ENCODE assay signal across 19 cellular contexts in the genomic region with DNA sequence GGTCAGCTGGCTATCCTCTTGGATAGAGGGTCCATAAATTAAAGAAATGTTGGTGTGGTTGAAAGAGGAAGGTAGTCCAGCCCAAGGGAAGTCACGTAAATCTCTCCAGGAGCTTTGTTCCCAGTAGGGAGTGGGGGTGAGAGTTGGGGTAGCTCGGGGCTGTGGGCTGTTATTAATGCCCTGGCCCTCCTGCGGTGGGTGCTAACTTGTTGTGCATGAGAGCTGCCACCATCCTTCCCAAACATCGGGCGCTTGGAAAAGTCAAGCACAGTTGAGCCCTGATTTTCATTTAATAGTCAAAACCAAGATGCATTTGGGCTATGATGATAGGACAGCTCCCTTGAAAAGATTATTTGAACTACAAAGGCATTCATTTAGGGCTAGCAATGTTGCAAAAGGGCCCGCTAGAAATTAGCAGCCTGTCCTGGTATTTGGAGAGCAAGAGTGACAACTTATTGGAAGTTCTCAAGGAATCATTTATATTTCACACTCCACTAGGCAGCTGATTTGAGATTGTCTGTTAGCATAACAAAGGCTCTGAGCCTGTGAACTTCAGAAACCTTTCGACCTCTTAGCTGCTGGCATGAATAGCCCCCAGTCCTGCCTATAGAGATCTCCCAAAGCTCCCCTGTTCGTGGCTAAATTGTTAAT.
DNase-seq lines count a peak whose midpoint lies in the region; ATAC-seq and TF ChIP-seq lines count a peak whose summit lies in the region.
"Had no signal": no experiment of that assay in that cellular context is flagged by ENCODE, and none has a peak within 500 bp of the region (broad histone marks: within the 10 kb centered on the region; RNA-seq: fewer than 3 reads in every experiment).

No MANE protein-coding gene starts in this region.

- ATAC-seq in IMR-90 (ENCODE audit: low read depth) = no peak
- ATAC-seq in GM18498 (IDR thresholded peaks at IDR 0.05; ENCODE audit: unreplicated experiment) = no peak
- ATAC-seq in HG03520 (IDR thresholded peaks at IDR 0.05; ENCODE audit: unreplicated experiment) = no peak
- ATAC-seq: activated CD8-positive, alpha-beta memory T cell treated with anti-CD3 and anti-CD28 coated beads, Interleukin-2, amount 10 ng/mL, durations not matched to agents 7 days and 5 days; natural killer cell; stimulated activated naive CD8-positive, alpha-beta T cell treated with anti-CD3 and anti-CD28 coated beads, Interleukin-15, amount 100 ng/mL, for 72 hours had no signal

- BruUV-seq in IMR-90 (replicated peaks; lab: Mats Ljungman, UMichigan) = no TSS peak

- H3K18ac ChIP-seq in IMR-90 (ENCODE audit: low read depth, low read length) = no peak overlapping the region

- no peak overlapping the region for H2BK15ac ChIP-seq in IMR-90 (ENCODE audit: low read depth, low read length)

- no peaks in the 10 kb centered on the region for H3K4me1 ChIP-seq in IMR-90 (ENCODE audit: control insufficient read depth, insufficient read depth, low read length)
- H3K4me1 ChIP-seq in tibial artery = no peaks in the 10 kb centered on the region
- H3K4me1 ChIP-seq: gastrocnemius medialis had no signal

- dilution Hi-C loops in IMR-90 (cut with HindIII; ENCODE audit: low sequenced_read_pairs, unreplicated experiment) = no loop called here

- H4K5ac ChIP-seq in IMR-90 (ENCODE audit: low read depth, low read length) = no peak overlapping the region

- H2AK5ac ChIP-seq in IMR-90 (ENCODE audit: low read depth, low read length) = no peak overlapping the region

- no peak overlapping the region for H3K9ac ChIP-seq in IMR-90 (ENCODE audit: low read depth, low read length)

- H3K27me3 ChIP-seq in IMR-90 (ENCODE audit: control insufficient read depth, insufficient read depth, low read length) (no peaks in the 10 kb centered on the region), layer of hippocampus (ENCODE audit: control insufficient read depth, insufficient read depth, low read length) (no peaks in the 10 kb centered on the region), tibial artery (no peaks in the 10 kb centered on the region)
- H3K27me3 ChIP-seq: gastrocnemius medialis had no signal

- no peak overlapping the region for H3K4ac ChIP-seq in IMR-90 (ENCODE audit: low read depth, low read length)

- H3K27ac ChIP-seq in IMR-90 (ENCODE audit: insufficient read depth, low read length) = no peak overlapping the region
- peak overlapping the region; percentile 90 for H3K27ac ChIP-seq in layer of hippocampus (ENCODE audit: low read depth, low read length)
- no peak overlapping the region for H3K27ac ChIP-seq in tibial artery
- H3K27ac ChIP-seq: gastrocnemius medialis had no signal

- no peak overlapping the region for H2BK5ac ChIP-seq in IMR-90 (ENCODE audit: low read depth, low read length, poor library complexity, severe bottlenecking)

- POLR2A ChIA-PET in IMR-90 (lab: Charles Lee; ENCODE audit: unreplicated experiment) = no interaction called here

- H3K4me3 ChIP-seq in IMR-90 (ENCODE audit: insufficient read depth, low read depth, low read length) (no peak overlapping the region), tibial artery (peak overlapping the region in 1 of 2 donors; percentile 28)
- H3K4me3 ChIP-seq: lung had no signal

- no peak for DNase-seq in IMR-90
- DNase-seq in cerebellar cortex (ENCODE audit: low spot score) = peak; percentile 56
- peak; percentile 77 for DNase-seq in superior temporal gyrus (ENCODE audit: extremely low spot score)
- DNase-seq in tibial artery = no peak
- DNase-seq: activated CD4-positive, CD25-positive, alpha-beta regulatory T cell treated with anti-CD3 and anti-CD28 coated beads, Interleukin-2, amount 50 U/mL, for 72 hours; activated CD8-positive, alpha-beta memory T cell treated with anti-CD3 and anti-CD28 coated beads, Interleukin-2, amount 10 ng/mL, durations not matched to agents 7 days and 5 days; activated effector memory CD4-positive, alpha-beta T cell treated with Interleukin-2 at 50 U/mL for 16 hours; COR-L47; immature natural killer cell; MV-4-11; natural killer cell; NCI-H1930; NCI-H524; stimulated activated naive CD8-positive, alpha-beta T cell treated with anti-CD3 and anti-CD28 coated beads, Interleukin-15, amount 100 ng/mL, for 72 hours had no signal

- CTCF ChIA-PET in IMR-90 (lab: Yijun Ruan, JAX) = no interaction called here

- no peak overlapping the region for H3K56ac ChIP-seq in IMR-90 (ENCODE audit: extremely low read depth, insufficient read depth, low read length)

- TF ChIP-seq CTCF in IMR-90 (conservative IDR thresholded peaks at IDR 0.05; ENCODE audit: low read depth, low read length) (no peak), tibial artery (IDR thresholded peaks at IDR 0.05) (no peak)

- no peak overlapping the region for H4K8ac ChIP-seq in IMR-90 (ENCODE audit: low read depth in 2 of 2, low read length in 2 of 2)

- H3K36me3 ChIP-seq in IMR-90 (ENCODE audit: control insufficient read depth, insufficient read depth, low read length) (no peaks in the 10 kb centered on the region), tibial artery (no peaks in the 10 kb centered on the region)
- H3K36me3 ChIP-seq: gastrocnemius medialis had no signal

- H2BK20ac ChIP-seq in IMR-90 (ENCODE audit: low read depth, low read length) = no peak overlapping the region

- no peak overlapping the region for H2AK9ac ChIP-seq in IMR-90 (replicated peaks; ENCODE audit: low read depth, low read length, poor library complexity)

- no peak overlapping the region; the same call in 1 of the 2 replicates for H3K4me2 ChIP-seq in IMR-90 (ENCODE audit: low read depth, low read length)

- no peaks in the 10 kb centered on the region for H4K20me1 ChIP-seq in IMR-90 (ENCODE audit: insufficient read depth, low read length)

- in situ Hi-C loops in IMR-90 (cut with MboI; ENCODE audit: low sequenced_read_pairs) = no loop called here

- no peak for TF ChIP-seq RAD21 in IMR-90 (IDR thresholded peaks at IDR 0.05; ENCODE audit: low read length)

- no CpG with 5 or more reads among the region's 8 CpGs for WGBS in IMR-90 (ENCODE audit: extremely low coverage in 2 of 2, insufficient read length in 1 of 2), 2 experiments

- intact Hi-C loops in IMR-90 (cut with micrococcal nuclease) = loop anchor here (10.0 kb wide), 1 partner anchor 192 kb away; no protein-coding TSS in a partner anchor
- intact Hi-C loops in tibial artery (cut with DNase I; ENCODE audit: low total_unique reads) = no loop called here

- peak overlapping the region; percentile 46 for H2AFZ ChIP-seq in IMR-90 (replicated peaks; ENCODE audit: low read length, poor library complexity)

- no peaks in the 10 kb centered on the region for H3K9me1 ChIP-seq in IMR-90 (ENCODE audit: insufficient read depth, low read length)

- H3K23ac ChIP-seq in IMR-90 (ENCODE audit: low read depth, low read length) = no peak overlapping the region

- H3K79me1 ChIP-seq in IMR-90 (ENCODE audit: low read depth in 1 of 2, low read length in 2 of 2) = no peaks in the 10 kb centered on the region

- TF ChIP-seq POLR2A in IMR-90 (IDR thresholded peaks at IDR 0.05; ENCODE audit: low read depth, low read length) = no peak

- no peak overlapping the region for H4K91ac ChIP-seq in IMR-90 (ENCODE audit: insufficient read depth, low read depth, low read length)

- no peak overlapping the region for H3K14ac ChIP-seq in IMR-90 (replicated peaks; ENCODE audit: low read depth, low read length)

- H3K9me3 ChIP-seq in IMR-90 (ENCODE audit: control insufficient read depth, insufficient read depth, low read length) (no peaks in the 10 kb centered on the region), tibial artery (no peaks in the 10 kb centered on the region)
- H3K9me3 ChIP-seq: gastrocnemius medialis had no signal

- H2BK120ac ChIP-seq in IMR-90 (ENCODE audit: low read depth, low read length) = no peak overlapping the region

TF ChIP-seq in IMR-90, 13 proteins besides CTCF, POLR2A, EP300 and RAD21:
- TF ChIP-seq, protein P1, sequence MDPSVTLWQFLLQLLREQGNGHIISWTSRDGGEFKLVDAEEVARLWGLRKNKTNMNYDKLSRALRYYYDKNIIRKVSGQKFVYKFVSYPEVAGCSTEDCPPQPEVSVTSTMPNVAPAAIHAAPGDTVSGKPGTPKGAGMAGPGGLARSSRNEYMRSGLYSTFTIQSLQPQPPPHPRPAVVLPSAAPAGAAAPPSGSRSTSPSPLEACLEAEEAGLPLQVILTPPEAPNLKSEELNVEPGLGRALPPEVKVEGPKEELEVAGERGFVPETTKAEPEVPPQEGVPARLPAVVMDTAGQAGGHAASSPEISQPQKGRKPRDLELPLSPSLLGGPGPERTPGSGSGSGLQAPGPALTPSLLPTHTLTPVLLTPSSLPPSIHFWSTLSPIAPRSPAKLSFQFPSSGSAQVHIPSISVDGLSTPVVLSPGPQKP (IDR thresholded peaks at IDR 0.05; ENCODE audit: borderline replicate concordance, low read depth, low read length) = no peak
- TF ChIP-seq BHLHE40 (IDR thresholded peaks at IDR 0.05; ENCODE audit: low read depth, low read length) (no peak), SMC3 (IDR thresholded peaks at IDR 0.05; ENCODE audit: low read depth, low read length) (no peak), MXI1 (IDR thresholded peaks at IDR 0.05; ENCODE audit: borderline replicate concordance, low read depth, low read length) (no peak), MAFK (IDR thresholded peaks at IDR 0.05; ENCODE audit: low read depth, low read length) (no peak), RCOR1 (IDR thresholded peaks at IDR 0.05; ENCODE audit: insufficient replicate concordance, low read length) (no peak), FOS (IDR thresholded peaks at IDR 0.05; ENCODE audit: low read depth, low read length) (no peak), RFX5 (IDR thresholded peaks at IDR 0.05; ENCODE audit: low read depth, low read length) (no peak), NFE2L2 (IDR thresholded peaks at IDR 0.05; ENCODE audit: low read depth, low read length) (no peak), CEBPB (IDR thresholded peaks at IDR 0.05; ENCODE audit: low read depth, low read length) (no peak), MAZ (IDR thresholded peaks at IDR 0.05; ENCODE audit: borderline replicate concordance, low read depth, low read length) (no peak), CHD1 (IDR thresholded peaks at IDR 0.05; ENCODE audit: low read depth, low read length) (no peak)
- TF ChIP-seq, protein P2, sequence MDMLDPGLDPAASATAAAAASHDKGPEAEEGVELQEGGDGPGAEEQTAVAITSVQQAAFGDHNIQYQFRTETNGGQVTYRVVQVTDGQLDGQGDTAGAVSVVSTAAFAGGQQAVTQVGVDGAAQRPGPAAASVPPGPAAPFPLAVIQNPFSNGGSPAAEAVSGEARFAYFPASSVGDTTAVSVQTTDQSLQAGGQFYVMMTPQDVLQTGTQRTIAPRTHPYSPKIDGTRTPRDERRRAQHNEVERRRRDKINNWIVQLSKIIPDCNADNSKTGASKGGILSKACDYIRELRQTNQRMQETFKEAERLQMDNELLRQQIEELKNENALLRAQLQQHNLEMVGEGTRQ (IDR thresholded peaks at IDR 0.05; ENCODE audit: low read depth, low read length) = no peak

Comparison
In these comparisons a context has a peak if more than half of its experiments do, and no peak if none do; other contexts are left out.
1. DNase-seq: peak in cerebellar cortex (single experiment) and superior temporal gyrus (single experiment); none in IMR-90 (single experiment) and tibial artery (0 of 2).